Comparison of ENCODE assay signal across 8 cellular contexts in the genomic region with DNA sequence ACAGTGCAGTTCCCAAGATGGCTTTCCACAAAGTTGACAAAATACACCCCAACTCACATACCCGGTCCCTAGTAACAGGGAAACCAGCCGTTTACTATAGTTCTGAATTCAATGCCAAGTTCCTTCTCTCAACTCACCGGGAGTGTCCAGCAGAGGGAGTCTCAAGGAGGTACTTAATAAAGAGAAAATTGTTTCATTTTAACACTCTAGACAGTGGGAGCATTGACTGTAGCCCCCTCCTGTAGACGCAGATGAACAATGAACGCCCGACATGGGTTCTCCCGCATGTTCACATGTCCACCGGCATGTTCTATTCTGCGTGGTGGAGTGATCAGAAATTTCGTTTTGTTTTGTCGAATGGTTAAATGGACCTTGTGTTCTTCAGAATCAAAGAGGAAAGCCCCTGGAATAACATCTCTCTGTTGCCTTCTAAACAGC. TPM values are rescaled to one million over a fixed set of nuclear protein-coding genes. Genes with fewer than 3 reads are reported as not detected.
DNase-seq lines count a peak whose midpoint lies in the region; ATAC-seq lines count a peak whose summit lies in the region.

No MANE protein-coding gene starts in this region.

- no peaks in the 10 kb centered on the region for H3K27me3 ChIP-seq in endocrine pancreas (ENCODE audit: control insufficient read depth, insufficient read depth, low read length)
- H3K27me3 ChIP-seq in mesenchymal stem cell (ENCODE audit: control insufficient read depth in 1 of 2, insufficient read depth in 1 of 2, low read length in 2 of 2) = no peaks in the 10 kb centered on the region

- H3K4ac ChIP-seq in mesenchymal stem cell (ENCODE audit: low read depth in 1 of 2, low read length in 2 of 2) = peak overlapping the region in 1 of 2 experiments; percentile 57

- H3K9me3 ChIP-seq in endocrine pancreas (ENCODE audit: control insufficient read depth, low read length) = no peaks in the 10 kb centered on the region
- H3K9me3 ChIP-seq in mesenchymal stem cell (ENCODE audit: control insufficient read depth, low read length) = no peaks in the 10 kb centered on the region

- no peak overlapping the region for H4K8ac ChIP-seq in mesenchymal stem cell (ENCODE audit: low read length)

- no peak overlapping the region for H3K23ac ChIP-seq in mesenchymal stem cell (ENCODE audit: low read length in 2 of 2)

- peak overlapping the region; percentile 98 for H3K4me3 ChIP-seq in endocrine pancreas (ENCODE audit: control insufficient read depth, insufficient read depth, low read length)
- H3K4me3 ChIP-seq in mesenchymal stem cell (ENCODE audit: insufficient read depth in 1 of 2, low read depth in 1 of 2, low read length in 2 of 2) = peak overlapping the region; percentile 34 to 80

- peak overlapping the region in 1 of 2 experiments; percentile 16 for H3K18ac ChIP-seq in mesenchymal stem cell (ENCODE audit: low read depth in 1 of 2, low read length in 2 of 2)

- H3K36me3 ChIP-seq in endocrine pancreas (ENCODE audit: control insufficient read depth, insufficient read depth, low read length) (no peaks in the 10 kb centered on the region), mesenchymal stem cell (ENCODE audit: control insufficient read depth in 1 of 2, insufficient read depth in 2 of 2, low read depth in 1 of 2, low read length in 2 of 2) (peaks cover 0 to 3% of the 10 kb centered on the region in 2 experiments)

- no peak overlapping the region for H2AK5ac ChIP-seq in mesenchymal stem cell (ENCODE audit: low read length, severe bottlenecking)

- peak overlapping the region; percentile 62 for H3K4me2 ChIP-seq in mesenchymal stem cell (ENCODE audit: low read length, poor library complexity, severe bottlenecking)

- H2BK15ac ChIP-seq in mesenchymal stem cell (ENCODE audit: low read depth, poor library complexity, severe bottlenecking) = no peak overlapping the region

- H2BK5ac ChIP-seq in mesenchymal stem cell (ENCODE audit: low read depth, low read length, poor library complexity, severe bottlenecking) = no peak overlapping the region

- H3K9ac ChIP-seq in endocrine pancreas (ENCODE audit: control insufficient read depth, insufficient read depth, low read length) (peak overlapping the region; percentile 90), mesenchymal stem cell (ENCODE audit: low read length) (peak overlapping the region; percentile 88)

- peak overlapping the region; percentile 93 for H3K27ac ChIP-seq in mesenchymal stem cell (ENCODE audit: low read length, poor library complexity, severe bottlenecking)

- peaks cover 6% of the 10 kb centered on the region for H3K79me1 ChIP-seq in mesenchymal stem cell (replicated peaks; ENCODE audit: low read length, poor library complexity, severe bottlenecking)

- H3K14ac ChIP-seq in mesenchymal stem cell (ENCODE audit: low read length in 2 of 2) = no peak overlapping the region

- H2BK12ac ChIP-seq in mesenchymal stem cell (ENCODE audit: low read length in 2 of 2) = peak overlapping the region in 1 of 2 experiments; percentile 14

- peak; percentile 22 for DNase-seq in ELF-1 (ENCODE audit: low read depth, low spot score)
- peak; percentile 46 for DNase-seq in NCI-H524 treated with DMSO at 0.1 percent for 48 hours (lab: John Stamatoyannopoulos, UW)
- peak; percentile 54 to 68 for DNase-seq in activated CD4-positive, alpha-beta T cell treated with anti-CD3 and anti-CD28 coated beads, Interleukin-2, amount 50 U/mL, for 48 hours
- DNase-seq in mesenchymal stem cell = peak; percentile 89
- DNase-seq in stimulated activated CD8-positive, alpha-beta memory T cell treated with anti-CD3 and anti-CD28 coated beads, Interleukin-7, amount 100 ng/mL, for 4 hours (ENCODE audit: low read depth in 2 of 2) = peak; percentile 31 to 39

- H3K4me1 ChIP-seq in endocrine pancreas (ENCODE audit: control insufficient read depth, insufficient read depth, low read length) (peaks cover 17% of the 10 kb centered on the region), mesenchymal stem cell (ENCODE audit: control insufficient read depth, insufficient read depth, low read depth, low read length) (peaks cover 18% of the 10 kb centered on the region)

- H4K91ac ChIP-seq in mesenchymal stem cell (ENCODE audit: low read length) = no peak overlapping the region

- no peak overlapping the region for H2AFZ ChIP-seq in mesenchymal stem cell (ENCODE audit: low read depth, low read length)

- no peak overlapping the region for H2BK120ac ChIP-seq in mesenchymal stem cell (ENCODE audit: low read depth, low read length)

- ATAC-seq in HG02981 (IDR thresholded peaks at IDR 0.05; ENCODE audit: unreplicated experiment) = peak; percentile 30
- ATAC-seq in GM21717 (IDR thresholded peaks at IDR 0.05; ENCODE audit: unreplicated experiment) = no peak

- WGBS in mesenchymal stem cell = 20% methylated on average over 5 of the region's 11 CpGs

RNA-seq across cellular contexts. Expression of gene HIPK2, which starts 1.9 kb away (rescaled TPM):
- polyA plus RNA-seq in mesenchymal stem cell (2013, experiment 1 of 2) = 89.2 TPM
- polyA plus RNA-seq in mesenchymal stem cell (2013, experiment 2 of 2) = 81.2 TPM

RNA-seq across cellular contexts. Expression of gene TBXAS1, which starts 53.2 kb away (rescaled TPM):
- 17.7 TPM for polyA plus RNA-seq in mesenchymal stem cell (2013, experiment 1 of 2)
- 19.0 TPM for polyA plus RNA-seq in mesenchymal stem cell (2013, experiment 2 of 2)

Comparison
In these comparisons a context has a peak if more than half of its experiments do, and no peak if none do; other contexts are left out.
1. DNase-seq: peak in every context shown above with its lines; median percentile 89 in mesenchymal stem cell; 61 in activated CD4-positive, alpha-beta T cell treated with anti-CD3 and anti-CD28 coated beads, Interleukin-2, amount 50 U/mL, for 48 hours; 46 in NCI-H524 treated with DMSO at 0.1 percent for 48 hours; 35 in stimulated activated CD8-positive, alpha-beta memory T cell treated with anti-CD3 and anti-CD28 coated beads, Interleukin-7, amount 100 ng/mL, for 4 hours; 22 in ELF-1.